8 cellular contexts compared by ENCODE assay signal in the genomic region with DNA sequence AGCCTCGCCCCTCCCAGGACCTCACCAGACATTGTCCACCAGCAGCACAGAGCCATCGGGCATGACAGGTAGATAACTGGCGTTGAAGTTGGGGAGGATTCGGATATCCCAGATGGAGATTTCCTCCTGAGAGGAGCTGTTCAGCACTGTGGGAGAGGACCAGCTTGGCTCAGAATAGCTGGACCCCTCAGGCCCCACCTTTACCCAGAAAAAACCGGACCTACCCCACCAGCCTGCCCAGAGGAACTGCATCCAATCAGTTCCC. TPM values are rescaled to one million over a fixed set of nuclear protein-coding genes. Genes with fewer than 3 reads are reported as not detected.
DNase-seq lines count a peak whose midpoint lies in the region; ATAC-seq and TF ChIP-seq lines count a peak whose summit lies in the region.

No MANE protein-coding gene starts in this region.

- no peak for TF ChIP-seq CTCF in CD4-positive, alpha-beta T cell (IDR thresholded peaks at IDR 0.05)
- no peak for TF ChIP-seq CTCF in Loucy (conservative IDR thresholded peaks at IDR 0.05; ENCODE audit: low read length)
- TF ChIP-seq CTCF in colonic mucosa (IDR thresholded peaks at IDR 0.05), result no peak
- TF ChIP-seq CTCF in nephron progenitor cell (IDR thresholded peaks at IDR 0.05), result no peak

- peak overlapping the region; percentile 87 for H3K27ac ChIP-seq in CD4-positive, alpha-beta T cell (ENCODE audit: low read depth, low read length)
- peak overlapping the region; percentile 86 for H3K27ac ChIP-seq in colonic mucosa

- peak overlapping the region; percentile 76 for H3K27ac Mint-ChIP-seq in CD4-positive, alpha-beta T cell
- H3K27ac Mint-ChIP-seq in nephron progenitor cell, result peak overlapping the region; percentile 36

- no peaks in the 10 kb centered on the region for H3K27me3 Mint-ChIP-seq in CD4-positive, alpha-beta T cell
- peaks cover 7% of the 10 kb centered on the region for H3K27me3 Mint-ChIP-seq in nephron progenitor cell (ENCODE audit: low read depth, poor library complexity)

- DNase-seq in CD4-positive, alpha-beta T cell, result no peak
- DNase-seq in colonic mucosa (no peak), nephron progenitor cell (no peak), nucleus accumbens (lab: John Stamatoyannopoulos, UW) (no peak), ecto neural progenitor cell (ENCODE audit: low spot score) (no peak), NCI-H1092 (lab: John Stamatoyannopoulos, UW) (no peak)

- H3K79me2 ChIP-seq in Loucy (ENCODE audit: insufficient read depth, low read length), result peaks cover 26% of the 10 kb centered on the region

- H3K9me3 Mint-ChIP-seq in CD4-positive, alpha-beta T cell, result no peaks in the 10 kb centered on the region
- no peaks in the 10 kb centered on the region for H3K9me3 Mint-ChIP-seq in nephron progenitor cell

- no peaks in the 10 kb centered on the region for H3K27me3 ChIP-seq in CD4-positive, alpha-beta T cell (ENCODE audit: control insufficient read depth, insufficient read depth, low read length)
- H3K27me3 ChIP-seq in Loucy (ENCODE audit: insufficient read depth, low read length, poor library complexity, severe bottlenecking) (no peaks in the 10 kb centered on the region), colonic mucosa (no peaks in the 10 kb centered on the region)

- intact Hi-C loops in CD4-positive, alpha-beta T cell (cut with DNase I, micrococcal nuclease), result loop anchor here in 1 of 2 experiments (5.0 kb wide), 1 partner anchor 115 kb away; no protein-coding TSS in a partner anchor
- intact Hi-C loops in colonic mucosa (cut with DNase I), result no loop called here

- peak overlapping the region; percentile 92 for H3K4me2 ChIP-seq in Loucy (ENCODE audit: low read depth, low read length, poor library complexity, severe bottlenecking)

- POLR2A ChIA-PET in CD4-positive, alpha-beta T cell (lab: Charles Lee), result interaction anchor here (0.6 to 3.2 kb wide), 8 partner anchors 9 to 691 kb away, joined by 3 to 27 read pairs (median 5); partner anchors contain the start of genes AGFG2, ATP5MF, GAL3ST4 and GPC2

- no peaks in the 10 kb centered on the region for H3K9me2 ChIP-seq in Loucy (replicated peaks; ENCODE audit: low read depth, low read length)

- peaks cover 48% of the 10 kb centered on the region for H3K36me3 Mint-ChIP-seq in CD4-positive, alpha-beta T cell (ENCODE audit: low read depth)
- H3K36me3 Mint-ChIP-seq in nephron progenitor cell (ENCODE audit: low read depth), result peaks cover 20% of the 10 kb centered on the region

- H3K4me3 ChIP-seq in Loucy (ENCODE audit: low read length, poor library complexity, severe bottlenecking) (peak overlapping the region; percentile 90), colonic mucosa (peak overlapping the region; percentile 84)

- H3K4me1 ChIP-seq in Loucy (ENCODE audit: insufficient read depth, low read length, poor library complexity, severe bottlenecking) (peaks cover 25% of the 10 kb centered on the region), colonic mucosa (peaks cover 37% of the 10 kb centered on the region)

- no peak overlapping the region for H2AFZ ChIP-seq in Loucy (ENCODE audit: low read length)

- CTCF ChIA-PET in CD4-positive, alpha-beta T cell (lab: Charles Lee), result interaction anchor here (1.1 kb wide), 1 partner anchor 27 kb away, joined by 3 read pairs; no protein-coding TSS in a partner anchor

- H3K4me1 Mint-ChIP-seq in CD4-positive, alpha-beta T cell (ENCODE audit: low read depth), result peaks cover 57% of the 10 kb centered on the region
- peaks cover 52% of the 10 kb centered on the region for H3K4me1 Mint-ChIP-seq in nephron progenitor cell

- no peak for ATAC-seq in CD4-positive, alpha-beta T cell (ENCODE audit: poor library complexity)
- ATAC-seq in GM19467 (IDR thresholded peaks at IDR 0.05; ENCODE audit: unreplicated experiment), result no peak

- H3K9ac ChIP-seq in Loucy (ENCODE audit: low read depth, low read length, poor library complexity, severe bottlenecking) (peak overlapping the region; percentile 86), colonic mucosa (ENCODE audit: low read depth in 2 of 2, low read length in 2 of 2) (peak overlapping the region in 1 of 2 donors; percentile 76)

- peaks cover 3% of the 10 kb centered on the region; the same call in 1 of the 2 replicates for H3F3A ChIP-seq in Loucy (ENCODE audit: low read depth)

- peak overlapping the region; percentile 81 for H3K4me3 Mint-ChIP-seq in CD4-positive, alpha-beta T cell
- peak overlapping the region; percentile 86 for H3K4me3 Mint-ChIP-seq in nephron progenitor cell

- no peaks in the 10 kb centered on the region for H3K9me3 ChIP-seq in CD4-positive, alpha-beta T cell (ENCODE audit: control insufficient read depth, low read length)
- no peaks in the 10 kb centered on the region for H3K9me3 ChIP-seq in Loucy (ENCODE audit: insufficient read depth, low read depth, low read length)
- H3K9me3 ChIP-seq in colonic mucosa, result no peaks in the 10 kb centered on the region

- H3K36me3 ChIP-seq in Loucy (ENCODE audit: insufficient read depth, low read length) (peaks cover 9% of the 10 kb centered on the region; the same call in 1 of the 2 replicates), colonic mucosa (no peaks in the 10 kb centered on the region)

- peaks cover 12% of the 10 kb centered on the region for H4K20me1 ChIP-seq in Loucy (ENCODE audit: insufficient read depth, low read length, poor library complexity, severe bottlenecking)

RNA-seq across cellular contexts. Expression of gene TRAPPC14, which starts 1.5 kb away (rescaled TPM):
- total RNA-seq in CD4-positive, alpha-beta T cell, result 10 to 100 TPM; 37.9 to 42.6 TPM
- 10 to 100 TPM; 40.3 to 69.5 TPM for total RNA-seq in colonic mucosa

RNA-seq across cellular contexts. Expression of gene LAMTOR4, which starts 8.3 kb away (rescaled TPM):
- 100 to 1,000 TPM; 107 to 125 TPM for total RNA-seq in CD4-positive, alpha-beta T cell
- 100 to 1,000 TPM; 230 to 268 TPM for total RNA-seq in colonic mucosa

RNA-seq across cellular contexts. Expression of gene GAL3ST4, which starts 11.4 kb away (rescaled TPM):
- 10 to 100 TPM; 12.7 to 13.2 TPM for total RNA-seq in CD4-positive, alpha-beta T cell
- total RNA-seq in colonic mucosa, result 10 to 100 TPM in 1 of 2 donors, 1 to 10 TPM in 1; 5.2 to 11.6 TPM

RNA-seq across cellular contexts. Expression of gene GPC2, which starts 20.2 kb away (rescaled TPM):
- total RNA-seq in CD4-positive, alpha-beta T cell, result 10 to 100 TPM; 16.4 to 18.7 TPM
- 1 to 10 TPM; 4.0 to 7.6 TPM for total RNA-seq in colonic mucosa

RNA-seq across cellular contexts. Expression of gene STAG3, which starts 20.7 kb away (rescaled TPM):
- 1 to 10 TPM; 4.0 to 5.5 TPM for total RNA-seq in CD4-positive, alpha-beta T cell
- total RNA-seq in colonic mucosa, result 1 to 10 TPM; 1.4 to 3.8 TPM
